8 cellular contexts compared by ENCODE assay signal in the genomic region with DNA sequence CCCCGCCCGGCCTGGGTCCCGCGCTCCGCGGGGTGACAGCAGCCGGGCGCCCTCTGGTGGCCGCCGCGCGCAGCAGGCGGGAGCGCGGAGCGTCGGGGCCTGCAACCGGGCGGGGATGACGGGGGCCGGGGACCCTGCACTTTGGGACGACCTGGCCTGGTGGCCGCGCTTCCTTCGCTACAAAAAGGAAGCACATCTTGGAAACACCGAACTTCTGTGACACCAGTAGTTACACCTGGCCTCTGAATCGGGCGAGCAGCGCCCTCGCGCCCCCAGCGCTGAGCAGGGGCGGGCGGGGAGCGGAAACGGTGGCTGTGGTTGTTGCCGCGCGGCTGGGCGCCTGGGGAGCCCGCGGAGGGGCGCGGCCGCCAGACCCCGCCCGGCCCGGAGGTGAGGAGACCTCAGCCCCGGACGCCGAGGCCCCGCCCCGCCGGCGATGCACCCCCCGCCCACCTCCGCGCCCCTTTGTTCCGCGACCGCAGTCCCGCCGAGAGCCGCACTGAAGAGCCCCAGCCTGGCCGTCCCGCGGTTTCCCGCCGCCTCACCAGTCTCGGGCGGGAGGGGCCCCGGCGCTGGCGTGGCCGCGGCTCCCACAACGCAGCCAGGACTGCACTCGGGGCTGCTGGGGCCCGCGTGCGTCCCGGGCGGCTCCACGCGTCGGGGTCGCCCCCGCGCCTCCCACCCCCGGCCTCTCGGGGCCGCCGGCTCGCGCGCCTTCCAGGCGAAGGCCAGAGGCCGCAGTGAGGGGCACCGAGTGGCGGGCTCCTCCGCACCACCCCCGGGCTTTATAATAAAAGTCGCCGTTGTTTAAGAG. TPM values are rescaled to one million over a fixed set of nuclear protein-coding genes. Genes with fewer than 3 reads are reported as not detected.
DNase-seq lines count a peak whose midpoint lies in the region; ATAC-seq lines count a peak whose summit lies in the region.

No MANE protein-coding gene starts in this region.

- H3K4me1 Mint-ChIP-seq in activated naive CD4-positive, alpha-beta T cell treated with anti-CD3 and anti-CD28 coated beads, Interleukin-2, amount 10 ng/mL, durations not matched to agents 7 days and 5 days: peaks cover 54% of the 10 kb centered on the region

- peak; percentile 60 for ATAC-seq in GM21737 (IDR thresholded peaks at IDR 0.05; ENCODE audit: unreplicated experiment)
- peak; percentile 88 to 90 for ATAC-seq in left cardiac atrium

- peaks cover 32% of the 10 kb centered on the region for H3K27me3 Mint-ChIP-seq in activated naive CD4-positive, alpha-beta T cell treated with anti-CD3 and anti-CD28 coated beads, Interleukin-2, amount 10 ng/mL, durations not matched to agents 7 days and 5 days

- peak overlapping the region; percentile 90 for H3K27ac Mint-ChIP-seq in activated naive CD4-positive, alpha-beta T cell treated with anti-CD3 and anti-CD28 coated beads, Interleukin-2, amount 10 ng/mL, durations not matched to agents 7 days and 5 days

- in situ Hi-C loops in SK-MEL-5 (cut with HindIII; ENCODE audit: low pct_unique_long_range_greater_than_20kb, low sequenced_read_pairs): no loop called here

- H3K4me1 ChIP-seq in ES-I3 (ENCODE audit: insufficient read depth, low read length): peaks cover 24% of the 10 kb centered on the region
- no peaks in the 10 kb centered on the region for H3K4me1 ChIP-seq in rectal smooth muscle tissue (ENCODE audit: control insufficient read depth, insufficient read depth, low read length)

- H3K36me3 ChIP-seq in ES-I3 (ENCODE audit: insufficient read depth, low read length) (no peaks in the 10 kb centered on the region), KOPT-K1 (ENCODE audit: insufficient read depth, low read length) (no peaks in the 10 kb centered on the region), rectal smooth muscle tissue (ENCODE audit: control insufficient read depth, insufficient read depth, low read length) (no peaks in the 10 kb centered on the region)

- H3K27me3 ChIP-seq in rectal smooth muscle tissue (ENCODE audit: control insufficient read depth, insufficient read depth, low read length): peaks cover 3% of the 10 kb centered on the region

- intact Hi-C loops in left cardiac atrium (cut with DNase I): loop anchor here (2.0 to 5.0 kb wide), 2 partner anchors 54 to 57 kb away; no protein-coding TSS in a partner anchor

- H3K4me3 Mint-ChIP-seq in activated naive CD4-positive, alpha-beta T cell treated with anti-CD3 and anti-CD28 coated beads, Interleukin-2, amount 10 ng/mL, durations not matched to agents 7 days and 5 days: peak overlapping the region; percentile 73

- CTCF ChIA-PET in activated naive CD4-positive, alpha-beta T cell treated with anti-CD3 and anti-CD28 coated beads, Interleukin-2, amount 10 ng/mL, durations not matched to agents 7 days and 5 days (lab: Charles Lee): interaction anchor here (1.0 to 7.1 kb wide), 5 partner anchors 33 to 75 kb away, joined by 3 to 195 read pairs (median 9); no protein-coding TSS in a partner anchor

- peak overlapping the region; percentile 84 for H3K4me3 ChIP-seq in rectal smooth muscle tissue (ENCODE audit: low read length)

- no peaks in the 10 kb centered on the region for H3K36me3 Mint-ChIP-seq in activated naive CD4-positive, alpha-beta T cell treated with anti-CD3 and anti-CD28 coated beads, Interleukin-2, amount 10 ng/mL, durations not matched to agents 7 days and 5 days

- peak overlapping the region; percentile 90 for H3K9ac ChIP-seq in ES-I3 (ENCODE audit: low read depth, low read length)
- peak overlapping the region; percentile 58 for H3K9ac ChIP-seq in rectal smooth muscle tissue (ENCODE audit: low read length)

- no peaks in the 10 kb centered on the region for H3K9me3 Mint-ChIP-seq in activated naive CD4-positive, alpha-beta T cell treated with anti-CD3 and anti-CD28 coated beads, Interleukin-2, amount 10 ng/mL, durations not matched to agents 7 days and 5 days

- DNase-seq in SK-MEL-5 (ENCODE audit: low read depth, low spot score): peak; percentile 38
- DNase-seq in activated naive CD4-positive, alpha-beta T cell treated with anti-CD3 and anti-CD28 coated beads, Interleukin-2, amount 10 ng/mL, durations not matched to agents 7 days and 5 days: peak; percentile 84
- peak; percentile 66 for DNase-seq in left cardiac atrium
- no peak for DNase-seq in NCI-H226

- peak overlapping the region; percentile 48 for H3K27ac ChIP-seq in KOPT-K1 (ENCODE audit: low read depth, low read length, poor library complexity, severe bottlenecking)
- no peak overlapping the region for H3K27ac ChIP-seq in rectal smooth muscle tissue (ENCODE audit: low read depth, low read length)

- H3K9me3 ChIP-seq in ES-I3 (ENCODE audit: control insufficient read depth, insufficient read depth, low read length) (no peaks in the 10 kb centered on the region), KOPT-K1 (ENCODE audit: insufficient read depth, low read length, poor library complexity, severe bottlenecking) (no peaks in the 10 kb centered on the region)

RNA-seq across cellular contexts. Expression of gene H3-3A, which starts 59.3 kb away (rescaled TPM):
- 217 and 228 TPM in 2 replicates for total RNA-seq in SK-MEL-5 (2014; rRNA removed; shearing (Covaris generic))
- 473 and 575 TPM in 2 replicates for polyA plus RNA-seq in SK-MEL-5 (2015; cell fraction: cytosol; rRNA removed)
- polyA plus RNA-seq in SK-MEL-5 (2015; cell fraction: nucleus; rRNA removed): 104 and 120 TPM in 2 replicates
- total RNA-seq in left cardiac atrium: 100 to 1,000 TPM; 285 to 316 TPM
